In genomic region chr14:95069018-95069417, GRCh38 we compare ENCODE assay signal across 19 cellular contexts.
"Had no signal": no experiment of that assay in that cellular context is flagged by ENCODE, and none has a peak within 500 bp of the region (broad histone marks: within the 10 kb centered on the region; RNA-seq: fewer than 3 reads in every experiment).

No MANE protein-coding gene starts in this region.

- H3K9me3 ChIP-seq: ovary, right atrium auricular region, right lobe of liver, suprapubic skin, thoracic aorta, tibial artery, uterus had no signal

- H3K4me3 ChIP-seq: left ventricle myocardium inferior, lung, ovary, right atrium auricular region, right lobe of liver, skin epidermis, suprapubic skin, thoracic aorta, tibial artery, uterus had no signal

- H3K4me1 ChIP-seq: left ventricle myocardium inferior, right atrium auricular region, right lobe of liver, suprapubic skin, tibial artery, uterus had no signal

- ATAC-seq: left colon; naive thymus-derived CD8-positive, alpha-beta T cell; right lobe of liver; stimulated activated effector memory CD8-positive, alpha-beta T cell treated with anti-CD3 and anti-CD28 coated beads, Interleukin-12 subunit alpha, Interleukin-12 subunit beta, amount 100 ng/mL, for 72 hours had no signal

- DNase-seq: hypothalamus; immature natural killer cell; kidney; left colon; left ventricle myocardium inferior; naive thymus-derived CD8-positive, alpha-beta T cell; ovary; stimulated activated CD4-positive, alpha-beta T cell treated with anti-CD3 and anti-CD28 coated beads, Interleukin-4, amount 100 ng/mL, for 24 hours; stimulated activated naive CD4-positive, alpha-beta T cell; trophoblast cell had no signal

- H3K36me3 ChIP-seq: left ventricle myocardium inferior, ovary, right atrium auricular region, right lobe of liver, suprapubic skin, thoracic aorta, tibial artery, uterus had no signal

- H3K27me3 ChIP-seq: ovary, right atrium auricular region, right lobe of liver, uterus had no signal

- H3K27ac ChIP-seq: left ventricle myocardium inferior, ovary, right atrium auricular region, right lobe of liver, skin epidermis, suprapubic skin, thoracic aorta, tibial artery, uterus had no signal
